27 cellular contexts compared by ENCODE assay signal in genomic region chr2:45404807-45405297, GRCh38.
DNase-seq lines count a peak whose midpoint lies in the region; ATAC-seq and TF ChIP-seq lines count a peak whose summit lies in the region.
"Had no signal": no experiment of that assay in that cellular context is flagged by ENCODE, and none has a peak within 500 bp of the region (broad histone marks: within the 10 kb centered on the region; RNA-seq: fewer than 3 reads in every experiment).

No MANE protein-coding gene starts in this region.

- H3K4me1 ChIP-seq in SK-N-SH (ENCODE audit: control insufficient read depth in 1 of 2, insufficient read depth in 2 of 2, low read depth in 1 of 2, low read length in 1 of 2) (peaks cover 0 to 12% of the 10 kb centered on the region in 2 experiments; a peak in 2 of 4 replicates), aorta (ENCODE audit: control insufficient read depth in 1 of 2, insufficient read depth in 2 of 2, low read length in 2 of 2) (no peaks in the 10 kb centered on the region), prostate gland (replicated peaks) (no peaks in the 10 kb centered on the region)
- H3K4me1 ChIP-seq: breast epithelium, Caco-2, colonic mucosa, esophagus muscularis mucosa, heart right ventricle, lower lobe of right lung had no signal

- TF ChIP-seq CTCF in SK-N-SH (IDR thresholded peaks at IDR 0.05) (no peak), prostate gland (IDR thresholded peaks at IDR 0.05) (no peak)

- no peaks in the 10 kb centered on the region for H3K79me2 ChIP-seq in SK-N-SH (ENCODE audit: insufficient read depth)

- DNase-seq in SK-N-SH = no peak
- peak; percentile 75 for DNase-seq in fibroblast of peridontal ligament (ENCODE audit: extremely low read depth)
- DNase-seq in left lobe of liver (ENCODE audit: low spot score) = no peak
- DNase-seq in aorta = no peak
- DNase-seq in prostate gland (ENCODE audit: low spot score) = no peak
- DNase-seq in HUDEP-2 (lab: John Stamatoyannopoulos, UW; ENCODE audit: unreplicated experiment in 76 of 76) = no peak
- no peak for DNase-seq in C1 segment of cervical spinal cord (lab: John Stamatoyannopoulos, UW)
- DNase-seq: activated B cell treated with CpG ODN at 0.5 μM for 24 hours; activated CD4-positive, alpha-beta T cell treated with anti-CD3 and anti-CD28 coated beads, Interleukin-2, amount 50 U/mL, for 48 hours; activated effector memory CD4-positive, alpha-beta T cell treated with anti-CD3 and anti-CD28 coated beads, Interleukin-2, amount 50 U/mL, for 16 hours; activated naive CD8-positive, alpha-beta T cell treated with anti-CD3 and anti-CD28 coated beads, Interleukin-2, amount 50 U/mL, for 24 hours; Caco-2; colonic mucosa; effector memory CD8-positive, alpha-beta T cell; H7; lower lobe of right lung; NCI-H1417 treated with DMSO at 0.1 percent for 48 hours; NCI-H510A; RPMI8226; stimulated activated CD4-positive, alpha-beta T cell treated with anti-CD3 and anti-CD28 coated beads, Interleukin-4, amount 100 ng/mL, for 1 hour; stimulated activated naive CD4-positive, alpha-beta T cell; T-helper 9 cell had no signal

- TF ChIP-seq POLR2A in prostate gland (IDR thresholded peaks at IDR 0.05) = no peak

- H4K20me1 ChIP-seq in SK-N-SH (ENCODE audit: insufficient read depth) = no peaks in the 10 kb centered on the region

- no peaks in the 10 kb centered on the region for H3F3A ChIP-seq in SK-N-SH (replicated peaks; ENCODE audit: insufficient read depth)

- peaks cover 0 to 5% of the 10 kb centered on the region in 2 experiments for H3K36me3 ChIP-seq in SK-N-SH (replicated peaks in 1 of 2; ENCODE audit: control insufficient read depth in 1 of 2, insufficient read depth in 2 of 2, low read length in 1 of 2)
- H3K36me3 ChIP-seq in aorta (ENCODE audit: control insufficient read depth in 1 of 2, insufficient read depth in 2 of 2, low read length in 1 of 2) = no peaks in the 10 kb centered on the region
- no peaks in the 10 kb centered on the region for H3K36me3 ChIP-seq in prostate gland
- H3K36me3 ChIP-seq: breast epithelium, colonic mucosa, esophagus muscularis mucosa, lower lobe of right lung had no signal

- intact Hi-C loops in aorta (cut with DNase I) (no loop called here), prostate gland (cut with DNase I) (no loop called here)

- no peak for TF ChIP-seq RAD21 in SK-N-SH (IDR thresholded peaks at IDR 0.05; ENCODE audit: low read length)

- no peak overlapping the region for H3K27ac ChIP-seq in SK-N-SH (ENCODE audit: low read depth in 2 of 2, low read length in 1 of 2)
- no peak overlapping the region for H3K27ac ChIP-seq in aorta (ENCODE audit: low read depth in 1 of 2, low read length in 2 of 2)
- no peak overlapping the region for H3K27ac ChIP-seq in prostate gland
- H3K27ac ChIP-seq: 22Rv1, breast epithelium, colonic mucosa, esophagus muscularis mucosa, lower lobe of right lung had no signal

- WGBS in SK-N-SH (ENCODE audit: low lambda C conversion rate) = 95% methylated on average over 3 of the region's 3 CpGs
- WGBS in aorta, 2 donors = 85 to 89% methylated on average over 3 of the region's 3 CpGs
- WGBS in prostate gland = 74% methylated on average over 3 of the region's 3 CpGs

- H3K4me2 ChIP-seq in SK-N-SH = no peak overlapping the region

- POLR2A ChIA-PET in SK-N-SH (lab: Yijun Ruan, JAX) = no interaction called here

- CTCF ChIA-PET in SK-N-SH (lab: Yijun Ruan, JAX) = no interaction called here

- H3K9me3 ChIP-seq in SK-N-SH = no peaks in the 10 kb centered on the region
- H3K9me3 ChIP-seq in aorta (ENCODE audit: control insufficient read depth, low read length) = no peaks in the 10 kb centered on the region
- no peaks in the 10 kb centered on the region for H3K9me3 ChIP-seq in prostate gland
- H3K9me3 ChIP-seq: breast epithelium, Caco-2, colonic mucosa, esophagus muscularis mucosa, heart right ventricle, lower lobe of right lung had no signal

- H3K9ac ChIP-seq in SK-N-SH = no peak overlapping the region

- no peak overlapping the region for H2AFZ ChIP-seq in SK-N-SH (ENCODE audit: low read depth)

- no peak for ATAC-seq in SK-N-SH treated with all-trans-retinoic acid at 6 μM for 48 hours
- peak; percentile 41 for ATAC-seq in left lobe of liver
- ATAC-seq in aorta (ENCODE audit: low FRiP score) = peak; percentile 59
- ATAC-seq: activated naive CD8-positive, alpha-beta T cell treated with anti-CD3 and anti-CD28 coated beads, Interleukin-2, amount 50 U/mL, for 24 hours; effector memory CD8-positive, alpha-beta T cell; lower lobe of right lung had no signal

- H3K9me2 ChIP-seq in SK-N-SH = no peaks in the 10 kb centered on the region

- no peak overlapping the region for H3K4me3 ChIP-seq in SK-N-SH (ENCODE audit: low read depth in 2 of 2, low read length in 1 of 2)
- no peak overlapping the region for H3K4me3 ChIP-seq in aorta (ENCODE audit: low read length in 2 of 2)
- H3K4me3 ChIP-seq in prostate gland = no peak overlapping the region
- H3K4me3 ChIP-seq: breast epithelium, colonic mucosa, esophagus muscularis mucosa, heart right ventricle, lower lobe of right lung had no signal

- no peaks in the 10 kb centered on the region for H3K27me3 ChIP-seq in SK-N-SH (ENCODE audit: insufficient read depth)
- H3K27me3 ChIP-seq in aorta (ENCODE audit: control insufficient read depth in 1 of 2, insufficient read depth in 2 of 2, low read length in 1 of 2) = no peaks in the 10 kb centered on the region
- no peaks in the 10 kb centered on the region for H3K27me3 ChIP-seq in prostate gland (replicated peaks; ENCODE audit: insufficient read depth)
- H3K27me3 ChIP-seq: breast epithelium, colonic mucosa, esophagus muscularis mucosa, heart right ventricle had no signal

- no peak for TF ChIP-seq EP300 in SK-N-SH (IDR thresholded peaks at IDR 0.05; ENCODE audit: borderline replicate concordance in 1 of 2, low read depth in 1 of 2, low read length in 1 of 2)

TF ChIP-seq in SK-N-SH treated with all-trans-retinoic acid at 6 μM for 48 hours, 23 proteins besides CTCF, POLR2A, EP300 and RAD21:
- no peak for TF ChIP-seq ZNF565 (CRISPR knock-in tag; conservative IDR thresholded peaks at IDR 0.05; ENCODE audit: low read depth)
- peak; percentile 52; the same call in 1 of the 2 replicates for TF ChIP-seq ISL1 (CRISPR knock-in tag; IDR thresholded peaks at IDR 0.05)

TF ChIP-seq in SK-N-SH, 30 proteins besides CTCF, POLR2A, EP300 and RAD21:
- TF ChIP-seq RFX5 (IDR thresholded peaks at IDR 0.05; ENCODE audit: low read length) (no peak), FOSL2 (IDR thresholded peaks at IDR 0.05; ENCODE audit: borderline replicate concordance, low read depth) (no peak), NRF1 (IDR thresholded peaks at IDR 0.05; ENCODE audit: low read depth, low read length) (no peak), MXI1 (IDR thresholded peaks at IDR 0.05; ENCODE audit: low read depth, low read length) (no peak), USF2 (IDR thresholded peaks at IDR 0.05; ENCODE audit: borderline replicate concordance, low read depth, low read length) (no peak), ELF1 (IDR thresholded peaks at IDR 0.05) (no peak), FOXJ3 (CRISPR knock-in tag; IDR thresholded peaks at IDR 0.05) (no peak)
